Comparison of ENCODE assay signal across 7 cellular contexts in genomic region chr2:119283873-119284331, GRCh38.
A peak's percentile ranks its signal among the peaks of the same experiment; 100 is the strongest.
DNase-seq lines count a peak whose midpoint lies in the region; ATAC-seq and TF ChIP-seq lines count a peak whose summit lies in the region.

No MANE protein-coding gene starts in this region.

- no peak for TF ChIP-seq POLR2A in transverse colon (IDR thresholded peaks at IDR 0.05)

- in situ Hi-C loops in brain microvascular endothelial cell (cut with HindIII; ENCODE audit: low pct_ligation_motif_present, low sequenced_read_pairs) (no loop called here), transverse colon (cut with MboI; ENCODE audit: low pct_ligation_motif_present in 1 of 4, low pct_unique_long_range_greater_than_20kb in 1 of 4, low sequenced_read_pairs in 3 of 4) (loop anchor here (10.0 to 25.0 kb wide), 3 partner anchors 272 to 399 kb away; no protein-coding TSS in a partner anchor)

- H3K4me3 ChIP-seq in LNCaP clone FGC (ENCODE audit: low read depth, low read length): no peak overlapping the region
- H3K4me3 ChIP-seq in brain microvascular endothelial cell (ENCODE audit: low read depth, low read length): no peak overlapping the region
- H3K4me3 ChIP-seq in kidney epithelial cell (ENCODE audit: low read depth, low read length): no peak overlapping the region
- no peak overlapping the region for H3K4me3 ChIP-seq in transverse colon

- DNase-seq in LNCaP clone FGC (ENCODE audit: low read depth) (peak; percentile 91), brain microvascular endothelial cell (peak; percentile 45), kidney epithelial cell (ENCODE audit: low read depth) (peak; percentile 45), transverse colon (peak; percentile 24)

- 68% methylated on average over 10 of the region's 10 CpGs; no CpG with 5 or more reads in 1 of the 2 donors for WGBS in transverse colon (ENCODE audit: low coverage in 1 of 2), 2 donors

- intact Hi-C loops in transverse colon (cut with DNase I; ENCODE audit: low total_unique reads): no loop called here

- no peak for TF ChIP-seq CTCF in LNCaP clone FGC (IDR thresholded peaks at IDR 0.05; ENCODE audit: control insufficient read depth, extremely low read depth, insufficient read depth)
- TF ChIP-seq CTCF in brain microvascular endothelial cell (IDR thresholded peaks at IDR 0.05; ENCODE audit: low read depth, low read length, missing control alignments): no peak
- no peak for TF ChIP-seq CTCF in kidney epithelial cell (IDR thresholded peaks at IDR 0.05; ENCODE audit: insufficient read depth, low read length, poor library complexity, severe bottlenecking)
- TF ChIP-seq CTCF in transverse colon (IDR thresholded peaks at IDR 0.05): no peak

- ATAC-seq in HG03175 (IDR thresholded peaks at IDR 0.05; ENCODE audit: unreplicated experiment): no peak
- ATAC-seq in HG03460 (IDR thresholded peaks at IDR 0.05; ENCODE audit: unreplicated experiment): no peak
- no peak for ATAC-seq in GM19397 (IDR thresholded peaks at IDR 0.05; ENCODE audit: unreplicated experiment)

- H3K4me1 ChIP-seq in transverse colon: peaks cover 0 to 4% (median 0%) of the 10 kb centered on the region in 4 donors

- H3K36me3 ChIP-seq in brain microvascular endothelial cell (replicated peaks): no peaks in the 10 kb centered on the region
- H3K36me3 ChIP-seq in kidney epithelial cell (ENCODE audit: control insufficient read depth, insufficient read depth, low read length): no peaks in the 10 kb centered on the region
- no peaks in the 10 kb centered on the region for H3K36me3 ChIP-seq in transverse colon

- no peaks in the 10 kb centered on the region for H3K9me3 ChIP-seq in transverse colon

- H3K27ac ChIP-seq in brain microvascular endothelial cell (no peak overlapping the region), transverse colon (no peak overlapping the region)

- TF ChIP-seq EP300 in transverse colon (IDR thresholded peaks at IDR 0.05; ENCODE audit: low read depth): no peak

- no peaks in the 10 kb centered on the region for H3K27me3 ChIP-seq in brain microvascular endothelial cell (replicated peaks)
- H3K27me3 ChIP-seq in kidney epithelial cell (ENCODE audit: control insufficient read depth, insufficient read depth, low read length): no peaks in the 10 kb centered on the region
- H3K27me3 ChIP-seq in transverse colon: no peaks in the 10 kb centered on the region

Comparison
In these comparisons a context has a peak if more than half of its experiments do, and no peak if none do; other contexts are left out.
1. DNase-seq: peak in every context shown above with its lines; median percentile 91 in LNCaP clone FGC; 45 in brain microvascular endothelial cell; 45 in kidney epithelial cell; 24 in transverse colon.